ENCODE assay signal across 15 cellular contexts in the genomic region with DNA sequence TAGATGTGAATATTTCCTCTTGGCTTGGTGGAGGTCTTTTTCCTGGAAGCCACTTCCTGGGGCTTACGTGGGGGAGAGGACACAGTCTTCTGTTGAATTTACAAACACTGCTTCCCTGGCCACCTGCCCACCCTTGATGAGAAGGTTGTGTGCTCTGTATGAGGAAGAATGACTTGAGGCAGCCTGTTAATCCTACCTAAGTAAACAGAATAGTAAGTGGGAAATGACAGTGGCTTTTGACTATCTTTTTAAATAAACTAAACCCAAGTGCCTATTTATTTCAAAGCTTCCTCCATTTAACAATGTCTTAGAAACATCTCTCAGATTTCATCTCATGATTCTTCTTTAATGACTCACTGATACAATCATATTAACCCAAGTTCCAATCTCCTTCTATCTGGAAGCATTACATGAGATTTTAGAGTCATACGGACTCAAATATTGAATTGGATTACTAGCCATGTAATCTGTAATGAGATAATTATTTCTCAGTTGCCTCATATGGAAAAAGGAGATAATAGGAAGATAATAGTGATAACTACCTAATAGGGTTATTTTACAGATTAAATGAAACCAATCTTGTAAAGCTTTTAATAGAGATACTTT.
DNase-seq lines count a peak whose midpoint lies in the region; ATAC-seq and TF ChIP-seq lines count a peak whose summit lies in the region.
"Had no signal": no experiment of that assay in that cellular context is flagged by ENCODE, and none has a peak within 500 bp of the region (broad histone marks: within the 10 kb centered on the region; RNA-seq: fewer than 3 reads in every experiment).

No MANE protein-coding gene starts in this region.

- no peak overlapping the region for H3K18ac ChIP-seq in mesendoderm (ENCODE audit: low read length)

- no CpG with 5 or more reads among the region's 2 CpGs for WGBS in mesendoderm (ENCODE audit: extremely low coverage, insufficient coverage, low lambda C conversion rate)

- no peak for ATAC-seq in HG03469 (IDR thresholded peaks at IDR 0.05; ENCODE audit: unreplicated experiment)
- ATAC-seq: GM23338 had no signal

- no peak overlapping the region for H4K8ac ChIP-seq in mesendoderm (ENCODE audit: low read depth, low read length)

- H3K56ac ChIP-seq in mesendoderm (ENCODE audit: low read length): no peak overlapping the region

- H3K23ac ChIP-seq in mesendoderm (ENCODE audit: low read length): no peak overlapping the region

- POLR2A ChIA-PET in AG04450 (lab: Yijun Ruan, JAX): no interaction called here

- no peak overlapping the region for H3K4ac ChIP-seq in mesendoderm (ENCODE audit: low read depth, low read length)

- no peak overlapping the region for H3K27ac Mint-ChIP-seq in CD14-positive monocyte
- H3K27ac Mint-ChIP-seq: GM23338; T-helper 1 cell treated with Interleukin-12 subunit alpha and Interleukin-12 subunit beta and Interleukin-4 antibody, amounts not matched to agents 30 μg/mL and 1 μg/mL, for 36 hours had no signal

- no peak overlapping the region for H3K4me3 Mint-ChIP-seq in CD14-positive monocyte
- H3K4me3 Mint-ChIP-seq: GM23338; T-helper 1 cell treated with Interleukin-12 subunit alpha and Interleukin-12 subunit beta and Interleukin-4 antibody, amounts not matched to agents 30 μg/mL and 1 μg/mL, for 36 hours had no signal

- H3K9me3 Mint-ChIP-seq in CD14-positive monocyte: no peaks in the 10 kb centered on the region
- H3K9me3 Mint-ChIP-seq: GM23338; T-helper 1 cell treated with Interleukin-12 subunit alpha and Interleukin-12 subunit beta and Interleukin-4 antibody, amounts not matched to agents 30 μg/mL and 1 μg/mL, for 36 hours had no signal

- CTCF ChIA-PET in AG04450 (lab: Charles Lee): interaction anchor here (1.3 to 6.1 kb wide), 4 partner anchors 34 to 110 kb away, joined by 4 to 49 read pairs (median 9); no protein-coding TSS in a partner anchor

- no peaks in the 10 kb centered on the region for H3K79me1 ChIP-seq in mesendoderm (ENCODE audit: low read length)

- no peaks in the 10 kb centered on the region for H3K36me3 Mint-ChIP-seq in CD14-positive monocyte

- H2AK5ac ChIP-seq in mesendoderm (ENCODE audit: low read length): no peak overlapping the region

- H3K79me2 ChIP-seq in mesendoderm (ENCODE audit: control insufficient read depth, insufficient read depth, low read length): no peaks in the 10 kb centered on the region

- no peaks in the 10 kb centered on the region for H3K36me3 ChIP-seq in mesendoderm (ENCODE audit: control insufficient read depth, insufficient read depth, low read length)
- H3K36me3 ChIP-seq: BLaER1 treated with 17β-estradiol and CSF1 and Interleukin-3, amounts not matched to agents 10 nM and 100 nM; spleen had no signal

- H3K9ac ChIP-seq in mesendoderm (ENCODE audit: low read length): no peak overlapping the region
- H3K9ac ChIP-seq: BLaER1 treated with 17β-estradiol and CSF1 and Interleukin-3, amounts not matched to agents 10 nM and 100 nM had no signal

- TF ChIP-seq CTCF in AG04450 (IDR thresholded peaks at IDR 0.05; ENCODE audit: low read depth, low read length) (no peak), cardiac fibroblast (IDR thresholded peaks at IDR 0.05; ENCODE audit: low read depth, low read length) (no peak), CD14-positive monocyte (IDR thresholded peaks at IDR 0.05) (no peak)

- no peaks in the 10 kb centered on the region for H3K9me3 ChIP-seq in AG04450 (ENCODE audit: control insufficient read depth, insufficient read depth, low read length)
- H3K9me3 ChIP-seq: spleen had no signal

- H3K27me3 Mint-ChIP-seq in CD14-positive monocyte (ENCODE audit: low read depth in 3 of 3): peaks cover 1 to 2% (median 2%) of the 10 kb centered on the region in 3 donors

- H3K4me2 ChIP-seq in mesendoderm (ENCODE audit: low read length): no peak overlapping the region
- H3K4me2 ChIP-seq: GM23338 had no signal

- intact Hi-C loops in CD14-positive monocyte (cut with micrococcal nuclease): no loop called here

- DNase-seq in AG04450 (ENCODE audit: low read depth, low spot score) (peak; percentile 57), NCI-H1092 (lab: John Stamatoyannopoulos, UW) (peak; percentile 38), cardiac fibroblast (ENCODE audit: low read depth in 2 of 2) (peak; percentile 25 to 93), mesendoderm (peak; percentile 33), OCI-M2 (lab: John Stamatoyannopoulos, UW; ENCODE audit: unreplicated experiment) (no peak), NAMALWA (ENCODE audit: low spot score) (no peak), CD14-positive monocyte (ENCODE audit: low spot score) (no peak)
- DNase-seq: NCI-H2227 treated with DMSO at 0.1 percent for 48 hours; spleen; stimulated activated naive CD4-positive, alpha-beta T cell had no signal

- H4K5ac ChIP-seq in mesendoderm (ENCODE audit: low read length): no peak overlapping the region

- H3K4me1 ChIP-seq in mesendoderm (ENCODE audit: control insufficient read depth, low read depth, low read length): peaks cover 2% of the 10 kb centered on the region
- H3K4me1 ChIP-seq: spleen had no signal

- no peak overlapping the region for H2BK120ac ChIP-seq in mesendoderm (ENCODE audit: low read depth, low read length)

- H2BK5ac ChIP-seq in mesendoderm (ENCODE audit: low read length): no peak overlapping the region

- H3K4me3 ChIP-seq in AG04450 (ENCODE audit: low read depth, low read length) (no peak overlapping the region), cardiac fibroblast (replicated peaks in 1 of 2; ENCODE audit: low read depth in 2 of 2, low read length in 2 of 2) (no peak overlapping the region), mesendoderm (ENCODE audit: low read length) (no peak overlapping the region)
- H3K4me3 ChIP-seq: BLaER1 treated with 17β-estradiol and CSF1 and Interleukin-3, amounts not matched to agents 10 nM and 100 nM; GM23338; spleen had no signal

- no peak overlapping the region for H3K27ac ChIP-seq in AG04450 (ENCODE audit: low read depth, low read length)
- H3K27ac ChIP-seq in mesendoderm (ENCODE audit: low read depth, low read length): no peak overlapping the region
- H3K27ac ChIP-seq: BLaER1 treated with 17β-estradiol and CSF1 and Interleukin-3, amounts not matched to agents 10 nM and 100 nM; HL-60 had no signal

- H3K4me1 Mint-ChIP-seq in CD14-positive monocyte: no peaks in the 10 kb centered on the region

- no peaks in the 10 kb centered on the region for H3K27me3 ChIP-seq in AG04450 (ENCODE audit: control insufficient read depth, insufficient read depth, low read length)
- H3K27me3 ChIP-seq in mesendoderm (ENCODE audit: insufficient read depth, low read length, poor library complexity): no peaks in the 10 kb centered on the region
- H3K27me3 ChIP-seq: BLaER1 treated with 17β-estradiol and CSF1 and Interleukin-3, amounts not matched to agents 10 nM and 100 nM; spleen had no signal

- H2BK15ac ChIP-seq in mesendoderm (replicated peaks; ENCODE audit: low read depth): no peak overlapping the region

Comparison
In these comparisons a context has a peak if more than half of its experiments do, and no peak if none do; other contexts are left out.
1. DNase-seq: peak in AG04450 (single experiment), NCI-H1092 (single experiment), cardiac fibroblast (2 of 2) and mesendoderm (single experiment); none in OCI-M2 (single experiment), NAMALWA (single experiment) and CD14-positive monocyte (single experiment).